8 cellular contexts compared by ENCODE assay signal in the genomic region with DNA sequence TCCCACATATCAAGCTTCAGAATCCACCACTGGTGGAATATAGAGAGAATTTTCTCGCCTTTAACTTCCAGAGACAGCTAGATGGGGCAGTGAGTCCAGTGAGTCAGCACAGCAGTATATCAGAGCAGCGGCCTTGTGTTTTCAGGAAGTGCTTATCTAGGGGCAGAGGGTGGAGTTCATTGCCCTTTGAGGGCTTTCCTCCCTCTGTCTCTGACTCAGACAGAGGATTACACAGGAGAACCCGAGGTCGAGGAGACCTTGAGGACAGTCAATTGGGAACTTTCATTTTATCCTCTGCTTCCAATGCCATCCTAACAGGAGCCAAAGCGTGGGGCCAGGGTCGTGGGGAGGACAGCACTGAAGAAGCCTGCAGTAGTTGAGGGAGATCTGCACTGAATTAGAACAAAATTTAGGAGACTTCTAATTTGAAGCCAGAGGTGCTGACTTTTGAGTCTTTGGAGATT.
A peak's percentile ranks its signal among the peaks of the same experiment; 100 is the strongest.
DNase-seq lines count a peak whose midpoint lies in the region; ATAC-seq lines count a peak whose summit lies in the region.

No MANE protein-coding gene starts in this region.

- peaks cover 16% of the 10 kb centered on the region for H3K4me1 ChIP-seq in ACC112 (ENCODE audit: control insufficient read depth, insufficient read depth, low read length, unreplicated experiment)

- H3K27ac ChIP-seq in ACC112 (ENCODE audit: low read depth, low read length) = peak overlapping the region; percentile 5

- peak; percentile 68 for DNase-seq in M059J (ENCODE audit: low read depth)
- peak; percentile 31 to 33 for DNase-seq in activated T-cell treated with anti-CD3 and anti-CD28 coated beads, Interleukin-2, amount 50 U/mL, for 48 hours
- DNase-seq in kidney tubule cell (ENCODE audit: low spot score) = peak; percentile 29
- DNase-seq in posterior cingulate gyrus = no peak
- no peak for DNase-seq in GM19240 (ENCODE audit: insufficient read length, low spot score)
- no peak for DNase-seq in cerebellum (ENCODE audit: low spot score)

- intact Hi-C loops in posterior cingulate gyrus (cut with DNase I) = no loop called here

- peak; percentile 58 for ATAC-seq in GM21390 (IDR thresholded peaks at IDR 0.05; ENCODE audit: unreplicated experiment)

- peak overlapping the region; percentile 95 for H2AFZ ChIP-seq in ACC112 (ENCODE audit: low read length, unreplicated experiment)

- peak overlapping the region; percentile 62 for H3K4me3 ChIP-seq in ACC112 (ENCODE audit: low read depth, low read length)

- H3K36me3 ChIP-seq in ACC112 (ENCODE audit: insufficient read depth, low read length) = no peaks in the 10 kb centered on the region

- no peaks in the 10 kb centered on the region for H3K79me2 ChIP-seq in ACC112 (ENCODE audit: control insufficient read depth, insufficient read depth, low read length, unreplicated experiment)

- H3K27me3 ChIP-seq in ACC112 (ENCODE audit: insufficient read depth, low read length) = peaks cover 7% of the 10 kb centered on the region; the same call in 1 of the 2 replicates

Comparison
In these comparisons a context has a peak if more than half of its experiments do, and no peak if none do; other contexts are left out.
1. DNase-seq: peak in M059J (single experiment), activated T-cell treated with anti-CD3 and anti-CD28 coated beads, Interleukin-2, amount 50 U/mL, for 48 hours (2 of 2) and kidney tubule cell (single experiment); none in posterior cingulate gyrus (0 of 10), GM19240 (single experiment) and cerebellum (single experiment).